In genomic region chr18:44229693-44230108, GRCh38 we compare ENCODE assay signal across 11 cellular contexts.
DNase-seq lines count a peak whose midpoint lies in the region; ATAC-seq and TF ChIP-seq lines count a peak whose summit lies in the region.
"Had no signal": no experiment of that assay in that cellular context is flagged by ENCODE, and none has a peak within 500 bp of the region (broad histone marks: within the 10 kb centered on the region; RNA-seq: fewer than 3 reads in every experiment).

No MANE protein-coding gene starts in this region.

- DNase-seq in GM23338 (ENCODE audit: low spot score) = no peak
- DNase-seq in brain microvascular endothelial cell = peak; percentile 18
- DNase-seq in left ventricle myocardium superior = peak; percentile 80
- DNase-seq in renal cortical epithelial cell (ENCODE audit: low read depth) = peak; percentile 68
- DNase-seq in HCEC 1CT = no peak
- no peak for DNase-seq in retina
- DNase-seq in activated naive CD4-positive, alpha-beta T cell treated with anti-CD3 and anti-CD28 coated beads, Interleukin-2, amount 10 ng/mL, durations not matched to agents 7 days and 5 days = no peak
- DNase-seq: NCI-H1436 treated with DMSO at 0.1 percent for 48 hours, small intestine had no signal

- H3K4me3 ChIP-seq in GM23338 = no peak overlapping the region
- H3K4me3 ChIP-seq in brain microvascular endothelial cell (ENCODE audit: low read depth, low read length) = no peak overlapping the region

- H3K27me3 ChIP-seq in GM23338 (ENCODE audit: insufficient read depth) (no peaks in the 10 kb centered on the region), brain microvascular endothelial cell (replicated peaks) (no peaks in the 10 kb centered on the region)

- no peaks in the 10 kb centered on the region for H4K20me1 ChIP-seq in GM23338 (replicated peaks; ENCODE audit: insufficient read depth)

- peaks cover 10% of the 10 kb centered on the region; the same call in 1 of the 2 replicates for H3K4me1 ChIP-seq in GM23338 (ENCODE audit: insufficient read depth)

- peaks cover 9% of the 10 kb centered on the region for H3K4me1 Mint-ChIP-seq in GM23338
- H3K4me1 Mint-ChIP-seq in activated naive CD4-positive, alpha-beta T cell treated with anti-CD3 and anti-CD28 coated beads, Interleukin-2, amount 10 ng/mL, durations not matched to agents 7 days and 5 days = no peaks in the 10 kb centered on the region
- H3K4me1 Mint-ChIP-seq: activated T-helper 17 cell treated with anti-CD3 and anti-CD28 coated beads, Interleukin-2, amount 50 U/mL, for 72 hours had no signal

- H3K27ac ChIP-seq in GM23338 (ENCODE audit: low read depth) = no peak overlapping the region
- no peak overlapping the region for H3K27ac ChIP-seq in brain microvascular endothelial cell

- intact Hi-C loops in left ventricle myocardium superior (cut with micrococcal nuclease) = no loop called here

- H3K9me3 Mint-ChIP-seq in GM23338 = no peaks in the 10 kb centered on the region
- peaks cover 2% of the 10 kb centered on the region for H3K9me3 Mint-ChIP-seq in activated naive CD4-positive, alpha-beta T cell treated with anti-CD3 and anti-CD28 coated beads, Interleukin-2, amount 10 ng/mL, durations not matched to agents 7 days and 5 days

- H3K9me2 ChIP-seq in GM23338 (ENCODE audit: insufficient read depth) = peaks cover 7% of the 10 kb centered on the region

- no peaks in the 10 kb centered on the region for H3K36me3 Mint-ChIP-seq in GM23338 (ENCODE audit: low read depth)
- no peaks in the 10 kb centered on the region for H3K36me3 Mint-ChIP-seq in activated naive CD4-positive, alpha-beta T cell treated with anti-CD3 and anti-CD28 coated beads, Interleukin-2, amount 10 ng/mL, durations not matched to agents 7 days and 5 days

- no peaks in the 10 kb centered on the region for H3K79me2 ChIP-seq in GM23338 (replicated peaks; ENCODE audit: insufficient read depth)

- TF ChIP-seq CTCF in GM23338 (conservative IDR thresholded peaks at IDR 0.05; ENCODE audit: low read depth in 2 of 2) (no peak), brain microvascular endothelial cell (IDR thresholded peaks at IDR 0.05; ENCODE audit: low read depth, low read length, missing control alignments) (no peak)

- H3F3A ChIP-seq in GM23338 (replicated peaks; ENCODE audit: low read depth) = no peaks in the 10 kb centered on the region

- in situ Hi-C loops in brain microvascular endothelial cell (cut with HindIII; ENCODE audit: low pct_ligation_motif_present, low sequenced_read_pairs) = no loop called here

- no peaks in the 10 kb centered on the region for H3K36me3 ChIP-seq in GM23338 (ENCODE audit: insufficient read depth)
- no peaks in the 10 kb centered on the region for H3K36me3 ChIP-seq in brain microvascular endothelial cell (replicated peaks)

- peak overlapping the region; percentile 85; the same call in 1 of the 2 replicates for H2AFZ ChIP-seq in GM23338

- H3K4me3 Mint-ChIP-seq in GM23338 = no peak overlapping the region
- no peak overlapping the region for H3K4me3 Mint-ChIP-seq in activated naive CD4-positive, alpha-beta T cell treated with anti-CD3 and anti-CD28 coated beads, Interleukin-2, amount 10 ng/mL, durations not matched to agents 7 days and 5 days
- H3K4me3 Mint-ChIP-seq: activated T-helper 17 cell treated with anti-CD3 and anti-CD28 coated beads, Interleukin-2, amount 50 U/mL, for 72 hours had no signal

- no peak overlapping the region for H3K4me2 ChIP-seq in GM23338

- CTCF ChIA-PET in activated naive CD4-positive, alpha-beta T cell treated with anti-CD3 and anti-CD28 coated beads, Interleukin-2, amount 10 ng/mL, durations not matched to agents 7 days and 5 days (lab: Charles Lee) = no interaction called here

- H3K27ac Mint-ChIP-seq in GM23338 = no peak overlapping the region
- no peak overlapping the region for H3K27ac Mint-ChIP-seq in activated naive CD4-positive, alpha-beta T cell treated with anti-CD3 and anti-CD28 coated beads, Interleukin-2, amount 10 ng/mL, durations not matched to agents 7 days and 5 days
- H3K27ac Mint-ChIP-seq: activated T-helper 17 cell treated with anti-CD3 and anti-CD28 coated beads, Interleukin-2, amount 50 U/mL, for 72 hours had no signal

- no peak for ATAC-seq in GM23338
- ATAC-seq in left ventricle myocardium superior = peak; percentile 100
- no peak for ATAC-seq in HG02759 (IDR thresholded peaks at IDR 0.05; ENCODE audit: unreplicated experiment)
- ATAC-seq: activated T-helper 17 cell treated with anti-CD3 and anti-CD28 coated beads, Interleukin-2, amount 50 U/mL, for 72 hours had no signal

- H3K27me3 Mint-ChIP-seq in GM23338 (ENCODE audit: insufficient read depth, low read depth, poor library complexity) = no peaks in the 10 kb centered on the region
- H3K27me3 Mint-ChIP-seq in activated naive CD4-positive, alpha-beta T cell treated with anti-CD3 and anti-CD28 coated beads, Interleukin-2, amount 10 ng/mL, durations not matched to agents 7 days and 5 days = no peaks in the 10 kb centered on the region
- H3K27me3 Mint-ChIP-seq: activated T-helper 17 cell treated with anti-CD3 and anti-CD28 coated beads, Interleukin-2, amount 50 U/mL, for 72 hours had no signal

TF ChIP-seq in GM23338, 12 proteins besides CTCF, POLR2A, EP300 and RAD21 (continues in another document):
- TF ChIP-seq, protein P1, sequence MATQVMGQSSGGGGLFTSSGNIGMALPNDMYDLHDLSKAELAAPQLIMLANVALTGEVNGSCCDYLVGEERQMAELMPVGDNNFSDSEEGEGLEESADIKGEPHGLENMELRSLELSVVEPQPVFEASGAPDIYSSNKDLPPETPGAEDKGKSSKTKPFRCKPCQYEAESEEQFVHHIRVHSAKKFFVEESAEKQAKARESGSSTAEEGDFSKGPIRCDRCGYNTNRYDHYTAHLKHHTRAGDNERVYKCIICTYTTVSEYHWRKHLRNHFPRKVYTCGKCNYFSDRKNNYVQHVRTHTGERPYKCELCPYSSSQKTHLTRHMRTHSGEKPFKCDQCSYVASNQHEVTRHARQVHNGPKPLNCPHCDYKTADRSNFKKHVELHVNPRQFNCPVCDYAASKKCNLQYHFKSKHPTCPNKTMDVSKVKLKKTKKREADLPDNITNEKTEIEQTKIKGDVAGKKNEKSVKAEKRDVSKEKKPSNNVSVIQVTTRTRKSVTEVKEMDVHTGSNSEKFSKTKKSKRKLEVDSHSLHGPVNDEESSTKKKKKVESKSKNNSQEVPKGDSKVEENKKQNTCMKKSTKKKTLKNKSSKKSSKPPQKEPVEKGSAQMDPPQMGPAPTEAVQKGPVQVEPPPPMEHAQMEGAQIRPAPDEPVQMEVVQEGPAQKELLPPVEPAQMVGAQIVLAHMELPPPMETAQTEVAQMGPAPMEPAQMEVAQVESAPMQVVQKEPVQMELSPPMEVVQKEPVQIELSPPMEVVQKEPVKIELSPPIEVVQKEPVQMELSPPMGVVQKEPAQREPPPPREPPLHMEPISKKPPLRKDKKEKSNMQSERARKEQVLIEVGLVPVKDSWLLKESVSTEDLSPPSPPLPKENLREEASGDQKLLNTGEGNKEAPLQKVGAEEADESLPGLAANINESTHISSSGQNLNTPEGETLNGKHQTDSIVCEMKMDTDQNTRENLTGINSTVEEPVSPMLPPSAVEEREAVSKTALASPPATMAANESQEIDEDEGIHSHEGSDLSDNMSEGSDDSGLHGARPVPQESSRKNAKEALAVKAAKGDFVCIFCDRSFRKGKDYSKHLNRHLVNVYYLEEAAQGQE (IDR thresholded peaks at IDR 0.05; ENCODE audit: unreplicated experiment) = no peak
- TF ChIP-seq POLR2AphosphoS5 (IDR thresholded peaks at IDR 0.05; ENCODE audit: low read depth) (no peak), ZNF331 (CRISPR knock-in tag; IDR thresholded peaks at IDR 0.05; ENCODE audit: low read depth) (no peak), EZH2phosphoT487 (IDR thresholded peaks at IDR 0.05; ENCODE audit: unreplicated experiment) (no peak), STAT1 (IDR thresholded peaks at IDR 0.05; ENCODE audit: unreplicated experiment) (no peak)

Comparison
In these comparisons a context has a peak if more than half of its experiments do, and no peak if none do; other contexts are left out.
1. DNase-seq: peak in brain microvascular endothelial cell (single experiment), left ventricle myocardium superior (single experiment) and renal cortical epithelial cell (single experiment); none in GM23338 (single experiment), HCEC 1CT (single experiment), retina (single experiment) and activated naive CD4-positive, alpha-beta T cell treated with anti-CD3 and anti-CD28 coated beads, Interleukin-2, amount 10 ng/mL, durations not matched to agents 7 days and 5 days (single experiment).